In the genomic region with DNA sequence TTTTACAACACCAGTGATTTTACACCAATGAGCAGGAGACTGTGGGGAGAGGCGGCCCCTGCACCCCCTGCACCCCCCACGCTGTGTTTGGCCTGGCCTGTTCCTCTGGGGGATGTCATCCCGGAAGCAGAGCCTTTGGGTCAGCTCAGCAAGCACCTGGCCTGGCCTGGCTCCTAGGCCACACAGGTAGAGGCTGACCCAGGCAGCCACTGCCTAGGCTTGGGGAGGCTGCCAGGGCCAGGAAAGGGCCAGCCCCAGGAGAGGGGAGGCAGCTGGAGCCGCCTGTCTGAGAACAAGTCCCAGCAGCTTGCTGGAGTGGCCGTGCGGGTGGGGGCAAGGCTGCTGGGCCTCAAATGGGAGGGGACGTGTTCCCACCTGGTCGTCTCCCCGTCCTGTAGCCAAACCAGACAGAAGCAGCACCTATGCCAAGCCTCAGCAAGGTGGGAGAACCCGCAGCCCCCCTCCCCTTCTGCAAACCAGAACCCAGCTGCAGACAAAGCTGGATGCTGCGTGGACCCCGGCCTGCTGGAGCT, we compare ENCODE assay signal across 1 cellular context.
TF ChIP-seq lines count a peak whose summit lies in the region.

No MANE protein-coding gene starts in this region.

TF ChIP-seq in GM23338, 12 proteins besides CTCF, POLR2A, EP300 and RAD21 (continued from another document):
- no peak for TF ChIP-seq REST (IDR thresholded peaks at IDR 0.05; ENCODE audit: unreplicated experiment)
- TF ChIP-seq EZH2phosphoT487 (IDR thresholded peaks at IDR 0.05; ENCODE audit: unreplicated experiment) = no peak
- TF ChIP-seq ZNF331 (CRISPR knock-in tag; IDR thresholded peaks at IDR 0.05; ENCODE audit: low read depth) = no peak
- TF ChIP-seq, protein P1, sequence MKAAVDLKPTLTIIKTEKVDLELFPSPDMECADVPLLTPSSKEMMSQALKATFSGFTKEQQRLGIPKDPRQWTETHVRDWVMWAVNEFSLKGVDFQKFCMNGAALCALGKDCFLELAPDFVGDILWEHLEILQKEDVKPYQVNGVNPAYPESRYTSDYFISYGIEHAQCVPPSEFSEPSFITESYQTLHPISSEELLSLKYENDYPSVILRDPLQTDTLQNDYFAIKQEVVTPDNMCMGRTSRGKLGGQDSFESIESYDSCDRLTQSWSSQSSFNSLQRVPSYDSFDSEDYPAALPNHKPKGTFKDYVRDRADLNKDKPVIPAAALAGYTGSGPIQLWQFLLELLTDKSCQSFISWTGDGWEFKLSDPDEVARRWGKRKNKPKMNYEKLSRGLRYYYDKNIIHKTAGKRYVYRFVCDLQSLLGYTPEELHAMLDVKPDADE (IDR thresholded peaks at IDR 0.05) = no peak
- TF ChIP-seq STAT1 (IDR thresholded peaks at IDR 0.05; ENCODE audit: unreplicated experiment) = no peak
- TF ChIP-seq, protein P2, sequence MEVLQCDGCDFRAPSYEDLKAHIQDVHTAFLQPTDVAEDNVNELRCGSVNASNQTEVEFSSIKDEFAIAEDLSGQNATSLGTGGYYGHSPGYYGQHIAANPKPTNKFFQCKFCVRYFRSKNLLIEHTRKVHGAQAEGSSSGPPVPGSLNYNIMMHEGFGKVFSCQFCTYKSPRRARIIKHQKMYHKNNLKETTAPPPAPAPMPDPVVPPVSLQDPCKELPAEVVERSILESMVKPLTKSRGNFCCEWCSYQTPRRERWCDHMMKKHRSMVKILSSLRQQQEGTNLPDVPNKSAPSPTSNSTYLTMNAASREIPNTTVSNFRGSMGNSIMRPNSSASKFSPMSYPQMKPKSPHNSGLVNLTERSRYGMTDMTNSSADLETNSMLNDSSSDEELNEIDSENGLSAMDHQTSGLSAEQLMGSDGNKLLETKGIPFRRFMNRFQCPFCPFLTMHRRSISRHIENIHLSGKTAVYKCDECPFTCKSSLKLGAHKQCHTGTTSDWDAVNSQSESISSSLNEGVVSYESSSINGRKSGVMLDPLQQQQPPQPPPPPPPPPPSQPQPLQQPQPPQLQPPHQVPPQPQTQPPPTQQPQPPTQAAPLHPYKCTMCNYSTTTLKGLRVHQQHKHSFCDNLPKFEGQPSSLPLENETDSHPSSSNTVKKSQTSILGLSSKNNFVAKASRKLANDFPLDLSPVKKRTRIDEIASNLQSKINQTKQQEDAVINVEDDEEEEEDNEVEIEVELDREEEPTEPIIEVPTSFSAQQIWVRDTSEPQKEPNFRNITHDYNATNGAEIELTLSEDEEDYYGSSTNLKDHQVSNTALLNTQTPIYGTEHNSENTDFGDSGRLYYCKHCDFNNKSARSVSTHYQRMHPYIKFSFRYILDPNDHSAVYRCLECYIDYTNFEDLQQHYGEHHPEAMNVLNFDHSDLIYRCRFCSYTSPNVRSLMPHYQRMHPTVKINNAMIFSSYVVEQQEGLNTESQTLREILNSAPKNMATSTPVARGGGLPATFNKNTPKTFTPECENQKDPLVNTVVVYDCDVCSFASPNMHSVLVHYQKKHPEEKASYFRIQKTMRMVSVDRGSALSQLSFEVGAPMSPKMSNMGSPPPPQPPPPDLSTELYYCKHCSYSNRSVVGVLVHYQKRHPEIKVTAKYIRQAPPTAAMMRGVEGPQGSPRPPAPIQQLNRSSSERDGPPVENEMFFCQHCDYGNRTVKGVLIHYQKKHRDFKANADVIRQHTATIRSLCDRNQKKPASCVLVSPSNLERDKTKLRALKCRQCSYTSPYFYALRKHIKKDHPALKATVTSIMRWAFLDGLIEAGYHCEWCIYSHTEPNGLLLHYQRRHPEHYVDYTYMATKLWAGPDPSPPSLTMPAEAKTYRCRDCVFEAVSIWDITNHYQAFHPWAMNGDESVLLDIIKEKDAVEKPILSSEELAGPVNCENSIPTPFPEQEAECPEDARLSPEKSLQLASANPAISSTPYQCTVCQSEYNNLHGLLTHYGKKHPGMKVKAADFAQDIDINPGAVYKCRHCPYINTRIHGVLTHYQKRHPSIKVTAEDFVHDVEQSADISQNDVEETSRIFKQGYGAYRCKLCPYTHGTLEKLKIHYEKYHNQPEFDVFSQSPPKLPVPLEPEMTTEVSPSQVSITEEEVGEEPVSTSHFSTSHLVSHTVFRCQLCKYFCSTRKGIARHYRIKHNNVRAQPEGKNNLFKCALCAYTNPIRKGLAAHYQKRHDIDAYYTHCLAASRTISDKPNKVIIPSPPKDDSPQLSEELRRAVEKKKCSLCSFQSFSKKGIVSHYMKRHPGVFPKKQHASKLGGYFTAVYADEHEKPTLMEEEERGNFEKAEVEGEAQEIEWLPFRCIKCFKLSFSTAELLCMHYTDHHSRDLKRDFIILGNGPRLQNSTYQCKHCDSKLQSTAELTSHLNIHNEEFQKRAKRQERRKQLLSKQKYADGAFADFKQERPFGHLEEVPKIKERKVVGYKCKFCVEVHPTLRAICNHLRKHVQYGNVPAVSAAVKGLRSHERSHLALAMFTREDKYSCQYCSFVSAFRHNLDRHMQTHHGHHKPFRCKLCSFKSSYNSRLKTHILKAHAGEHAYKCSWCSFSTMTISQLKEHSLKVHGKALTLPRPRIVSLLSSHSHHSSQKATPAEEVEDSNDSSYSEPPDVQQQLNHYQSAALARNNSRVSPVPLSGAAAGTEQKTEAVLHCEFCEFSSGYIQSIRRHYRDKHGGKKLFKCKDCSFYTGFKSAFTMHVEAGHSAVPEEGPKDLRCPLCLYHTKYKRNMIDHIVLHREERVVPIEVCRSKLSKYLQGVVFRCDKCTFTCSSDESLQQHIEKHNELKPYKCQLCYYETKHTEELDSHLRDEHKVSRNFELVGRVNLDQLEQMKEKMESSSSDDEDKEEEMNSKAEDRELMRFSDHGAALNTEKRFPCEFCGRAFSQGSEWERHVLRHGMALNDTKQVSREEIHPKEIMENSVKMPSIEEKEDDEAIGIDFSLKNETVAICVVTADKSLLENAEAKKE (CRISPR knock-in tag; IDR thresholded peaks at IDR 0.05) = no peak
- TF ChIP-seq NANOG (IDR thresholded peaks at IDR 0.05; ENCODE audit: borderline replicate concordance) = no peak
- no peak for TF ChIP-seq EZH2 (IDR thresholded peaks at IDR 0.05; ENCODE audit: low read depth, unreplicated experiment)
- TF ChIP-seq CREB1 (CRISPR knock-in tag; IDR thresholded peaks at IDR 0.05; ENCODE audit: low read depth) = no peak
- TF ChIP-seq JUNB (IDR thresholded peaks at IDR 0.05; ENCODE audit: unreplicated experiment) = no peak
